Comparison of ENCODE assay signal across 6 cellular contexts in the genomic region with DNA sequence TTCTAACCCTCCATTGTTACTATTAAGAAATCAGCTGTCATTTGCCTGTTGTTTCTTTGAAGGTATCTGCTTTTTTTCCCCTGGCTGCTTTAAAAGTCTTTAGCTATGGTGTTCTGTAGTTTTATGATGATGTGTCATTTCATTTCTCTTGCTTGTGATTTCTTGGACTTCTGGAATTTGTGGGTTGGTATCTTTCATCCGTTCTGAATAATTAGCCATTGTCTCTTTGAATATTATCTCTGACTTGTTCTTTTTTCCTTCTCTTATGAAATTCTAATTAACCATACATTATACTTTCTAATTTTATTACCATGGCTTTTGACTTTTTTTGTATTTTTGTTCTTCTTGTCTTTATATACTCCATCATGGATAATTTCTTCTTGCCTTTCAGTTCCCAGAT. TPM values are rescaled to one million over a fixed set of nuclear protein-coding genes. Genes with fewer than 3 reads are reported as not detected.
A peak's percentile ranks its signal among the peaks of the same experiment; 100 is the strongest.
DNase-seq lines count a peak whose midpoint lies in the region; ATAC-seq and TF ChIP-seq lines count a peak whose summit lies in the region.
"Not testable (repeated sequence)": the region's sequence is repeated elsewhere in the genome, so short reads cannot be mapped to it uniquely, and the experiment has no call there.

No MANE protein-coding gene starts in this region.

- not testable (repeated sequence) for ATAC-seq in CD4-positive, alpha-beta T cell (ENCODE audit: poor library complexity); activated T-cell treated with anti-CD3 and anti-CD28 coated beads, Interleukin-2, amount 50 U/mL, for 72 hours (replicated peaks in 1 of 2); stimulated activated memory B cell treated with anti-CD40 and anti-IgM and Interleukin-4, amounts not matched to agents 10 μg/mL and 1 μg/mL and 100 μg/mL, for 72 hours

- WGBS in mammary epithelial cell (ENCODE audit: low coverage, missing lambda C conversion rate), result 11% methylated on average over 1 of the region's 1 CpG

- H3K9me3 ChIP-seq in CD4-positive, alpha-beta T cell (ENCODE audit: control insufficient read depth, low read length); HEK293 (ENCODE audit: control insufficient read depth, insufficient read depth, low read depth, low read length); mammary epithelial cell (replicated peaks; ENCODE audit: insufficient read depth, low read length): not testable (repeated sequence)

- in situ Hi-C loops in mammary epithelial cell (cut with MboI; ENCODE audit: low sequenced_read_pairs in 2 of 2), result not testable (repeated sequence)

- not testable (repeated sequence) for DNase-seq in CD4-positive, alpha-beta T cell; activated T-cell treated with anti-CD3 and anti-CD28 coated beads, Interleukin-2, amount 50 U/mL, for 72 hours; chondrocyte (ENCODE audit: low spot score)
- peak; percentile 19 for DNase-seq in mammary epithelial cell

- H3K4me3 Mint-ChIP-seq in CD4-positive, alpha-beta T cell; activated T-cell treated with anti-CD3 and anti-CD28 coated beads, Interleukin-2, amount 50 U/mL, for 72 hours; chondrocyte (ENCODE audit: unreplicated experiment); stimulated activated memory B cell treated with anti-CD40 and anti-IgM and Interleukin-4, amounts not matched to agents 10 μg/mL and 1 μg/mL and 100 μg/mL, for 72 hours: not testable (repeated sequence)

- H3K27me3 Mint-ChIP-seq in CD4-positive, alpha-beta T cell; activated T-cell treated with anti-CD3 and anti-CD28 coated beads, Interleukin-2, amount 50 U/mL, for 72 hours (ENCODE audit: low read depth); chondrocyte (ENCODE audit: low read depth); stimulated activated memory B cell treated with anti-CD40 and anti-IgM and Interleukin-4, amounts not matched to agents 10 μg/mL and 1 μg/mL and 100 μg/mL, for 72 hours: not testable (repeated sequence)

- H3K4me2 ChIP-seq in mammary epithelial cell (ENCODE audit: insufficient read depth, low read depth, low read length), result not testable (repeated sequence)

- dilution Hi-C loops in mammary epithelial cell (cut with HindIII; ENCODE audit: low sequenced_read_pairs), result not testable (repeated sequence)

- peaks cover 17% of the 10 kb centered on the region for H3K4me1 Mint-ChIP-seq in CD4-positive, alpha-beta T cell (ENCODE audit: low read depth)
- not testable (repeated sequence) for H3K4me1 Mint-ChIP-seq in activated T-cell treated with anti-CD3 and anti-CD28 coated beads, Interleukin-2, amount 50 U/mL, for 72 hours (ENCODE audit: low read depth); chondrocyte (ENCODE audit: low read depth)
- H3K4me1 Mint-ChIP-seq in stimulated activated memory B cell treated with anti-CD40 and anti-IgM and Interleukin-4, amounts not matched to agents 10 μg/mL and 1 μg/mL and 100 μg/mL, for 72 hours, result peaks cover 26% of the 10 kb centered on the region

- H3K79me2 ChIP-seq in mammary epithelial cell (ENCODE audit: insufficient read depth, low read length), result not testable (repeated sequence)

- not testable (repeated sequence) for H2AFZ ChIP-seq in mammary epithelial cell (ENCODE audit: low read depth, low read length)

- not testable (repeated sequence) for H3K9ac ChIP-seq in mammary epithelial cell (ENCODE audit: insufficient read depth, low read length)

- peaks cover 13% of the 10 kb centered on the region in 2 experiments; a peak in 2 of 3 replicates for H3K36me3 ChIP-seq in HEK293 (ENCODE audit: control insufficient read depth in 2 of 2, insufficient read depth in 1 of 2, low read length in 2 of 2)
- H3K36me3 ChIP-seq in mammary epithelial cell (ENCODE audit: insufficient read depth, low read length), result not testable (repeated sequence)

- BruUV-seq in mammary epithelial cell (replicated peaks; lab: Mats Ljungman, UMichigan), result not testable (repeated sequence)

- not testable (repeated sequence) for H3K27me3 ChIP-seq in CD4-positive, alpha-beta T cell (ENCODE audit: control insufficient read depth, insufficient read depth, low read length); mammary epithelial cell (ENCODE audit: insufficient read depth, low read length)

- not testable (repeated sequence) for TF ChIP-seq CTCF in CD4-positive, alpha-beta T cell (IDR thresholded peaks at IDR 0.05); HEK293 (tag by site-specific recombination; IDR thresholded peaks at IDR 0.05); mammary epithelial cell (conservative IDR thresholded peaks at IDR 0.05 in 1 of 2, IDR thresholded peaks at IDR 0.05 in 1 of 2; ENCODE audit: extremely low read depth in 1 of 2, insufficient read depth in 1 of 2, low read depth in 1 of 2, low read length in 2 of 2); chondrocyte (IDR thresholded peaks at IDR 0.05)

- intact Hi-C loops in CD4-positive, alpha-beta T cell (cut with DNase I, micrococcal nuclease); mammary epithelial cell (cut with micrococcal nuclease): not testable (repeated sequence)

- POLR2A ChIA-PET in CD4-positive, alpha-beta T cell (lab: Charles Lee); HEK293 (lab: Yijun Ruan, JAX): not testable (repeated sequence)

- H4K20me1 ChIP-seq in mammary epithelial cell (ENCODE audit: insufficient read depth, low read length), result not testable (repeated sequence)

- peak overlapping the region; percentile 29 for H3K27ac Mint-ChIP-seq in CD4-positive, alpha-beta T cell
- peak overlapping the region; percentile 60 for H3K27ac Mint-ChIP-seq in activated T-cell treated with anti-CD3 and anti-CD28 coated beads, Interleukin-2, amount 50 U/mL, for 72 hours
- peak overlapping the region; percentile 1 for H3K27ac Mint-ChIP-seq in chondrocyte (ENCODE audit: unreplicated experiment)
- H3K27ac Mint-ChIP-seq in stimulated activated memory B cell treated with anti-CD40 and anti-IgM and Interleukin-4, amounts not matched to agents 10 μg/mL and 1 μg/mL and 100 μg/mL, for 72 hours, result peak overlapping the region; percentile 44

- not testable (repeated sequence) for H3K4me1 ChIP-seq in HEK293 (ENCODE audit: control insufficient read depth, insufficient read depth, low read length); mammary epithelial cell (ENCODE audit: insufficient read depth, low read length)

- peaks cover 53% of the 10 kb centered on the region for H3K36me3 Mint-ChIP-seq in CD4-positive, alpha-beta T cell (ENCODE audit: low read depth)
- H3K36me3 Mint-ChIP-seq in activated T-cell treated with anti-CD3 and anti-CD28 coated beads, Interleukin-2, amount 50 U/mL, for 72 hours (ENCODE audit: insufficient read depth in 2 of 2), result peaks cover 4 to 19% of the 10 kb centered on the region in 2 donors
- H3K36me3 Mint-ChIP-seq in chondrocyte (ENCODE audit: low read depth), result peaks cover 18% of the 10 kb centered on the region
- peaks cover 42% of the 10 kb centered on the region for H3K36me3 Mint-ChIP-seq in stimulated activated memory B cell treated with anti-CD40 and anti-IgM and Interleukin-4, amounts not matched to agents 10 μg/mL and 1 μg/mL and 100 μg/mL, for 72 hours

- not testable (repeated sequence) for H3K27ac ChIP-seq in CD4-positive, alpha-beta T cell (ENCODE audit: low read depth, low read length); HEK293 (ENCODE audit: extremely low read depth, low read depth, low read length); mammary epithelial cell (ENCODE audit: insufficient read depth, low read depth, low read length)

- not testable (repeated sequence) for H3K9me3 Mint-ChIP-seq in CD4-positive, alpha-beta T cell; activated T-cell treated with anti-CD3 and anti-CD28 coated beads, Interleukin-2, amount 50 U/mL, for 72 hours; chondrocyte (ENCODE audit: low read depth); stimulated activated memory B cell treated with anti-CD40 and anti-IgM and Interleukin-4, amounts not matched to agents 10 μg/mL and 1 μg/mL and 100 μg/mL, for 72 hours

- H3K4me3 ChIP-seq in HEK293 (ENCODE audit: low read depth, low read length); mammary epithelial cell (replicated peaks in 1 of 3; ENCODE audit: insufficient read depth in 1 of 3, low read depth in 2 of 3, low read length in 3 of 3): not testable (repeated sequence)

- CTCF ChIA-PET in CD4-positive, alpha-beta T cell (lab: Charles Lee); HEK293 (lab: Yijun Ruan, JAX); mammary epithelial cell (lab: Charles Lee; ENCODE audit: low non-redundant PET): not testable (repeated sequence)

TF ChIP-seq in HEK293, 187 proteins besides CTCF, POLR2A, EP300 and RAD21:
- TF ChIP-seq ZNF558 (tag by site-specific recombination; IDR thresholded peaks at IDR 0.05), result peak; percentile 99

RNA-seq across cellular contexts. Expression of a gene that starts 52.3 kb away (rescaled TPM):
- 10 to 100 TPM; 85.3 to 86.5 TPM for total RNA-seq in CD4-positive, alpha-beta T cell
- total RNA-seq in activated T-cell treated with anti-CD3 and anti-CD28 coated beads, Interleukin-2, amount 50 U/mL, for 72 hours, result 10 to 100 TPM; 46.6 to 47.6 TPM
- total RNA-seq in mammary epithelial cell (10 to 100 TPM; 39.6 to 41.8 TPM), chondrocyte (35.5 to 39.5 TPM (median 38.8 TPM) in 3 replicates)
- polyA plus RNA-seq in mammary epithelial cell, result 28.6 TPM
- polyA minus RNA-seq in mammary epithelial cell, result 9.6 TPM

Comparison
In these comparisons a context has a peak if more than half of its experiments do, and no peak if none do; other contexts are left out.
1. H3K27ac Mint-ChIP-seq: peak in every context shown above with its lines; median percentile 60 in activated T-cell treated with anti-CD3 and anti-CD28 coated beads, Interleukin-2, amount 50 U/mL, for 72 hours; 44 in stimulated activated memory B cell treated with anti-CD40 and anti-IgM and Interleukin-4, amounts not matched to agents 10 μg/mL and 1 μg/mL and 100 μg/mL, for 72 hours; 29 in CD4-positive, alpha-beta T cell; 1 in chondrocyte.